Comparison of ENCODE assay signal across 12 cellular contexts in the genomic region with DNA sequence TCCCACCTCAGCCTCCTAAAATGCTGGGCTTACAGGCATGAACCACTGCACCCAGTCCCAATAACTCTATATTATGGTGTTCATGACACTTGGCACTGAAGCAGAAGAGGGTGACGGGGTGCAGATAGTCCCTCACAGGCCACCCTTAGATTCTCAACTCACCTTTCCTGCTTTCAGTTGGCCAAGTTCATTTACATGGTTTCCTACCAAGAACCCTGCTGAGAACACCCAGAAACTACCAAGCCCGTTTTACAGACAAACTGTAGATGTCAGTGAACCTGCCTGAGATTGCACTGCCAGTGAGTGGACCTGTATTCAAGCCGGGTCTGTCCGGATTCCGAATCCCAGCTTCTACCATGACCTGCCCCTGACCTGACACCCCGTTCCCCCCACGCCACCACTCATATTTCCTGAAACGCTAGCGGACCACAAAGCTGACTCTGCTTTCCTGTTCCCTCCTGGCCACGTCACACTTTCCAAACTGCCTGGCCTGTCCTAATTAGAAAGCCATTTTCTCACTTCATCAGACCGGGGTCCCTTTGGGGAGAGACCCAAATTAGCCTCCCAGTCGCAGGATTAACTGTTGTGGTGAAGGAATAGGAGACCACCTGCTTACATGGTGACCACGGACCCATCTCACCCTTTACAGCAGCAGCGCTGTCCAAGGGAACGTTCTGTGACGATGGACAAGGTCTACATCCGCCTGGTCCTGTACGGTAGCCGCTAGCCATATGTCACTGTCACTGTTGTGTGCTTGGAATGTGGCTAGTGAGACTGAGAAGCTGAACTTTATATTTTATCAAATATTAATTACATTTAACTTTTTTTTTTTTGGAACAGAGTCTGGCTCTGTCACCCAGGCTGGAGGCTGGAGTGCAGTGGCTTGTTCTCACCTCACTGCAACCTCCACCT. TPM values are rescaled to one million over a fixed set of nuclear protein-coding genes. Genes with fewer than 3 reads are reported as not detected.
A peak's percentile ranks its signal among the peaks of the same experiment; 100 is the strongest.
DNase-seq lines count a peak whose midpoint lies in the region; ATAC-seq, FAIRE-seq and TF ChIP-seq lines count a peak whose summit lies in the region.
"Had no signal": no experiment of that assay in that cellular context is flagged by ENCODE, and none has a peak within 500 bp of the region (broad histone marks: within the 10 kb centered on the region; RNA-seq: fewer than 3 reads in every experiment).

No MANE protein-coding gene starts in this region.

- no peaks in the 10 kb centered on the region for H3K36me3 ChIP-seq in left ventricle myocardium inferior
- H3K36me3 ChIP-seq: cardiac muscle cell, thoracic aorta had no signal

- DNase-seq in GM12892 (ENCODE audit: insufficient read length) = no peak
- DNase-seq in HEK293T (ENCODE audit: extremely low spot score) = no peak
- DNase-seq in activated T-cell treated with anti-CD3 and anti-CD28 coated beads, Interleukin-2, amount 50 U/mL, for 48 hours = peak; percentile 67 to 72
- DNase-seq in stimulated activated CD4-positive, alpha-beta T cell treated with anti-CD3 and anti-CD28 coated beads, Interleukin-1b, Interleukin-23, amount 100 ng/mL, for 48 hours = peak; percentile 44
- no peak for DNase-seq in left ventricle myocardium inferior
- no peak for DNase-seq in 8988T
- DNase-seq in NOMO-1 (lab: John Stamatoyannopoulos, UW; ENCODE audit: unreplicated experiment in 2 of 2) = no peak

- H3K27me3 ChIP-seq in left ventricle myocardium inferior (ENCODE audit: low read depth) = peaks cover 100% of the 10 kb centered on the region

- H3K4me1 ChIP-seq in left ventricle myocardium inferior = peaks cover 19% of the 10 kb centered on the region

- no peak for ATAC-seq in HG03460 (IDR thresholded peaks at IDR 0.05; ENCODE audit: unreplicated experiment)
- ATAC-seq: GM23338 had no signal

- TF ChIP-seq POLR2A in GM12892 (IDR thresholded peaks at IDR 0.05; ENCODE audit: low read depth, low read length) = no peak

- H3K27ac ChIP-seq in left ventricle myocardium inferior (replicated peaks) = no peak overlapping the region
- H3K27ac ChIP-seq: cardiac muscle cell, thoracic aorta had no signal

- peak; percentile 76 for FAIRE-seq in GM12892 (lab: Jason Lieb, UNC)
- FAIRE-seq: keratinocyte had no signal

- no peaks in the 10 kb centered on the region for H3K9me3 ChIP-seq in left ventricle myocardium inferior (replicated peaks)
- H3K9me3 ChIP-seq: thoracic aorta had no signal

- no peak overlapping the region for H3K4me3 ChIP-seq in left ventricle myocardium inferior
- H3K4me3 ChIP-seq: cardiac muscle cell, GM23338, thoracic aorta had no signal

- CTCF ChIA-PET in HEK293T (lab: Yijun Ruan, JAX) = interaction anchor here (1.1 to 1.2 kb wide), 2 partner anchors 18 to 42 kb away, joined by 3 read pairs; no protein-coding TSS in a partner anchor

- POLR2A ChIA-PET in HEK293T (lab: Yijun Ruan, JAX) = no interaction called here

- no peak for TF ChIP-seq CTCF in left ventricle myocardium inferior (IDR thresholded peaks at IDR 0.05; ENCODE audit: borderline replicate concordance)

- intact Hi-C loops in left ventricle myocardium inferior (cut with micrococcal nuclease) = no loop called here

TF ChIP-seq in HEK293T, 16 proteins besides CTCF, POLR2A, EP300 and RAD21:
- TF ChIP-seq L3MBTL2 (conservative IDR thresholded peaks at IDR 0.05) (no peak), ZNF384 (IDR thresholded peaks at IDR 0.05) (no peak), FOXA1 (IDR thresholded peaks at IDR 0.05) (no peak), ARNT (IDR thresholded peaks at IDR 0.05) (no peak), SP1 (IDR thresholded peaks at IDR 0.05) (no peak), HDGF (IDR thresholded peaks at IDR 0.05; ENCODE audit: borderline replicate concordance) (no peak)
- TF ChIP-seq, protein P1, sequence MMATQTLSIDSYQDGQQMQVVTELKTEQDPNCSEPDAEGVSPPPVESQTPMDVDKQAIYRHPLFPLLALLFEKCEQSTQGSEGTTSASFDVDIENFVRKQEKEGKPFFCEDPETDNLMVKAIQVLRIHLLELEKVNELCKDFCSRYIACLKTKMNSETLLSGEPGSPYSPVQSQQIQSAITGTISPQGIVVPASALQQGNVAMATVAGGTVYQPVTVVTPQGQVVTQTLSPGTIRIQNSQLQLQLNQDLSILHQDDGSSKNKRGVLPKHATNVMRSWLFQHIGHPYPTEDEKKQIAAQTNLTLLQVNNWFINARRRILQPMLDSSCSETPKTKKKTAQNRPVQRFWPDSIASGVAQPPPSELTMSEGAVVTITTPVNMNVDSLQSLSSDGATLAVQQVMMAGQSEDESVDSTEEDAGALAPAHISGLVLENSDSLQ (IDR thresholded peaks at IDR 0.05) = peak; percentile 45; the same call in 1 of the 2 replicates
TF ChIP-seq in HEK293T: peak in this region for 1.

RNA-seq across cellular contexts. Expression of a gene that starts 17.1 kb away (rescaled TPM):
- not detected for polyA plus RNA-seq in GM12892 (2012; ENCODE audit: missing spikeins)
- total RNA-seq in left ventricle myocardium inferior = not detected

RNA-seq across cellular contexts. Expression of a gene that starts 43.1 kb away (rescaled TPM):
- polyA plus RNA-seq in GM12892 (2012; ENCODE audit: missing spikeins) = 27.8 TPM
- 36.7 TPM for total RNA-seq in left ventricle myocardium inferior

RNA-seq across cellular contexts. Expression of a gene that starts 50.2 kb away (rescaled TPM):
- 34.8 TPM for polyA plus RNA-seq in GM12892 (2012; ENCODE audit: missing spikeins)
- 49.5 TPM for total RNA-seq in left ventricle myocardium inferior

RNA-seq across cellular contexts. Expression of a gene that starts 55.7 kb away (rescaled TPM):
- 13.3 TPM for polyA plus RNA-seq in GM12892 (2012; ENCODE audit: missing spikeins)
- 14.4 TPM for total RNA-seq in left ventricle myocardium inferior

Comparison
In these comparisons a context has a peak if more than half of its experiments do, and no peak if none do; other contexts are left out.
1. DNase-seq: peak in activated T-cell treated with anti-CD3 and anti-CD28 coated beads, Interleukin-2, amount 50 U/mL, for 48 hours (2 of 2) and stimulated activated CD4-positive, alpha-beta T cell treated with anti-CD3 and anti-CD28 coated beads, Interleukin-1b, Interleukin-23, amount 100 ng/mL, for 48 hours (single experiment); none in GM12892 (single experiment), HEK293T (single experiment), left ventricle myocardium inferior (single experiment), 8988T (single experiment) and NOMO-1 (0 of 2).